In genomic region chr20:62566266-62566665, GRCh38 we compare ENCODE assay signal across 16 cellular contexts.
DNase-seq lines count a peak whose midpoint lies in the region; ATAC-seq and TF ChIP-seq lines count a peak whose summit lies in the region.
"Had no signal": no experiment of that assay in that cellular context is flagged by ENCODE, and none has a peak within 500 bp of the region (broad histone marks: within the 10 kb centered on the region; RNA-seq: fewer than 3 reads in every experiment).

No MANE protein-coding gene starts in this region.

- in situ Hi-C loops in Panc1 (cut with HindIII; ENCODE audit: low pct_unique_long_range_greater_than_20kb, low sequenced_read_pairs) = no loop called here

- WGBS in gastroesophageal sphincter (ENCODE audit: low coverage in 1 of 2), 2 donors = no CpG with 5 or more reads among the region's 11 CpGs
- 85 to 89% methylated on average over 11 of the region's 11 CpGs for WGBS in sigmoid colon, 2 donors

- no peak overlapping the region for H3K4me3 ChIP-seq in left ventricle myocardium inferior
- no peak overlapping the region for H3K4me3 ChIP-seq in Panc1 (ENCODE audit: low read depth in 2 of 2, low read length in 2 of 2)
- H3K4me3 ChIP-seq in gastroesophageal sphincter = no peak overlapping the region
- H3K4me3 ChIP-seq in sigmoid colon = no peak overlapping the region
- H3K4me3 ChIP-seq: BLaER1 treated with 17β-estradiol and CSF1 and Interleukin-3, amounts not matched to agents 10 nM and 100 nM; GM12878; GM23248; HAP-1 had no signal

- TF ChIP-seq EP300 in gastroesophageal sphincter (IDR thresholded peaks at IDR 0.05) (no peak), sigmoid colon (IDR thresholded peaks at IDR 0.05) (no peak)

- no peak for DNase-seq in left ventricle myocardium inferior
- no peak for DNase-seq in cardiac septum (ENCODE audit: low spot score)
- DNase-seq in Panc1 (ENCODE audit: low read depth, low spot score) = no peak
- DNase-seq in sigmoid colon = no peak
- DNase-seq in GF-D8 (lab: John Stamatoyannopoulos, UW) = no peak
- DNase-seq: Calu3; CD8-positive, alpha-beta T cell; DMS79 treated with DMSO at 0.1 percent for 48 hours; GM23248 had no signal

- TF ChIP-seq CTCF in left ventricle myocardium inferior (IDR thresholded peaks at IDR 0.05; ENCODE audit: borderline replicate concordance) = no peak
- no peak for TF ChIP-seq CTCF in Panc1 (IDR thresholded peaks at IDR 0.05)
- no peak for TF ChIP-seq CTCF in gastroesophageal sphincter (IDR thresholded peaks at IDR 0.05)
- TF ChIP-seq CTCF in sigmoid colon (IDR thresholded peaks at IDR 0.05) = no peak

- no peaks in the 10 kb centered on the region for H3K9me3 ChIP-seq in left ventricle myocardium inferior (replicated peaks)
- H3K9me3 ChIP-seq in Panc1 (ENCODE audit: control insufficient read depth, insufficient read depth, low read depth, low read length) = no peaks in the 10 kb centered on the region
- no peaks in the 10 kb centered on the region for H3K9me3 ChIP-seq in gastroesophageal sphincter
- H3K9me3 ChIP-seq in sigmoid colon = no peaks in the 10 kb centered on the region
- H3K9me3 ChIP-seq: BLaER1 treated with 17β-estradiol and CSF1 and Interleukin-3, amounts not matched to agents 10 nM and 100 nM; HAP-1 had no signal

- H3K27ac ChIP-seq in left ventricle myocardium inferior (replicated peaks) = peak overlapping the region; percentile 94
- H3K27ac ChIP-seq in Panc1 (ENCODE audit: low read length) = peak overlapping the region; percentile 34; the same call in 1 of the 2 replicates
- peak overlapping the region in 3 of 4 donors; percentile 40 to 54 (median 41) for H3K27ac ChIP-seq in gastroesophageal sphincter
- peak overlapping the region in 3 of 4 donors; percentile 14 to 53 (median 29) for H3K27ac ChIP-seq in sigmoid colon
- H3K27ac ChIP-seq: BLaER1 treated with 17β-estradiol and CSF1 and Interleukin-3, amounts not matched to agents 10 nM and 100 nM; GM23248; HL-60 had no signal

- H3K36me3 ChIP-seq in left ventricle myocardium inferior = peaks cover 5% of the 10 kb centered on the region
- H3K36me3 ChIP-seq in Panc1 (ENCODE audit: control insufficient read depth, insufficient read depth, low read length) = no peaks in the 10 kb centered on the region
- H3K36me3 ChIP-seq in gastroesophageal sphincter = no peaks in the 10 kb centered on the region
- peaks cover 0 to 7% (median 2%) of the 10 kb centered on the region in 4 donors for H3K36me3 ChIP-seq in sigmoid colon
- H3K36me3 ChIP-seq: BLaER1 treated with 17β-estradiol and CSF1 and Interleukin-3, amounts not matched to agents 10 nM and 100 nM; HAP-1 had no signal

- 0 out of 2 replicates have a peak, but pooled peaks have one; percentile 18 for ATAC-seq in Panc1
- no peak for ATAC-seq in gastroesophageal sphincter
- no peak for ATAC-seq in GM19467 (IDR thresholded peaks at IDR 0.05; ENCODE audit: unreplicated experiment)
- no peak for ATAC-seq in HG02885 (IDR thresholded peaks at IDR 0.05; ENCODE audit: poor library complexity, unreplicated experiment)
- ATAC-seq: CD8-positive, alpha-beta T cell; GM12878 had no signal

- H3K4me1 ChIP-seq in left ventricle myocardium inferior (peaks cover 4% of the 10 kb centered on the region), Panc1 (ENCODE audit: control insufficient read depth, insufficient read depth, low read length) (peaks cover 23% of the 10 kb centered on the region), gastroesophageal sphincter (peaks cover 0 to 35% (median 0%) of the 10 kb centered on the region in 3 donors), sigmoid colon (peaks cover 0 to 36% (median 25%) of the 10 kb centered on the region in 4 donors)
- H3K4me1 ChIP-seq: HAP-1 had no signal

- intact Hi-C loops in left ventricle myocardium inferior (cut with micrococcal nuclease) = no loop called here
- intact Hi-C loops in cardiac septum (cut with DNase I) = no loop called here
- intact Hi-C loops in Panc1 (cut with micrococcal nuclease; ENCODE audit: unreplicated experiment) = no loop called here
- intact Hi-C loops in sigmoid colon (cut with DNase I) = loop anchor here (5.0 kb wide), 1 partner anchor 39 kb away; no protein-coding TSS in a partner anchor

- CTCF ChIA-PET in Panc1 (lab: Charles Lee) = no interaction called here

- no TSS peak for BruUV-seq in Panc1 (replicated peaks; lab: Mats Ljungman, UMichigan)

- H3K27me3 ChIP-seq in left ventricle myocardium inferior (ENCODE audit: low read depth) (peaks cover 33% of the 10 kb centered on the region), Panc1 (ENCODE audit: control insufficient read depth, insufficient read depth, low read length) (no peaks in the 10 kb centered on the region), gastroesophageal sphincter (peaks cover 9% of the 10 kb centered on the region), sigmoid colon (no peaks in the 10 kb centered on the region)

- POLR2A ChIA-PET in Panc1 (lab: Charles Lee) = no interaction called here

- no peak for TF ChIP-seq POLR2A in gastroesophageal sphincter (IDR thresholded peaks at IDR 0.05)
- TF ChIP-seq POLR2A in sigmoid colon (IDR thresholded peaks at IDR 0.05) = no peak

Comparison
In these comparisons a context has a peak if more than half of its experiments do, and no peak if none do; other contexts are left out.
1. H3K27ac ChIP-seq: peak in every context shown above with its lines; median percentile 94 in left ventricle myocardium inferior; 41 in gastroesophageal sphincter; 34 in Panc1; 29 in sigmoid colon.